ENCODE assay signal across 1 cellular context in the genomic region with DNA sequence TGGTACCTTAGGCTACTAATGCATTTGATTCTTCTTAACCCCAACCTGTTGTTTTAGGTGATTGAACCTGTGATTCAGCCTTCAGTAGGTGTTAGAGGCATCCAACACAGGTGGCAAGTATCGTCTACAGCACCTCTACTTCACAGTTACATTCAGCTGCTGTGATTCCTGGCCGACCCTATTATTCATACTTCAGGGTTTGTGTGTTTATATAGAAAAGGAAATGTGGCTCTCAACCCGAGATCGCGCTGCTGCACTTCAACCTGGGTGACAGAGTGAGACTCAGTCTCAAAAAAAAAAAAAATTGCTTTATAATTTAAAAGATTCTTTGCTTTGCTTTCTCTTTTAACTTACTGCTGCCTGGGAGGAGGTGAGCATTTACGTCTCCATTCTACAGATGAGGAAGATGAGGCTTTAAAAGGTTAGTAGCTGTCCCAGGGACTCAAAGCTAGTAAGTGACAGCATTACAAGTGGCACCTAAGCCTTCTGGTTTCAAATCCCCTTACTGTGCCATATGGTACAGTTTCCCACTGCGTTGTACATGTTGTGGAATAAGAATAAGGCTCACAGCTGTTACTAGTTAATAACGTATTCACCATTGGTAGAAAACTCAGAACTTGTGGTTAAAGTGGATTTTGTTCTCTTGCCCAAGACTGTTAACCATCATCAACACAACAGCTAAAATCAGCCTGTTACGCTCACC.
TF ChIP-seq lines count a peak whose summit lies in the region.

No MANE protein-coding gene starts in this region.

TF ChIP-seq in GM23338, 12 proteins besides CTCF, POLR2A, EP300 and RAD21 (continued from another document):
- TF ChIP-seq, protein P1, sequence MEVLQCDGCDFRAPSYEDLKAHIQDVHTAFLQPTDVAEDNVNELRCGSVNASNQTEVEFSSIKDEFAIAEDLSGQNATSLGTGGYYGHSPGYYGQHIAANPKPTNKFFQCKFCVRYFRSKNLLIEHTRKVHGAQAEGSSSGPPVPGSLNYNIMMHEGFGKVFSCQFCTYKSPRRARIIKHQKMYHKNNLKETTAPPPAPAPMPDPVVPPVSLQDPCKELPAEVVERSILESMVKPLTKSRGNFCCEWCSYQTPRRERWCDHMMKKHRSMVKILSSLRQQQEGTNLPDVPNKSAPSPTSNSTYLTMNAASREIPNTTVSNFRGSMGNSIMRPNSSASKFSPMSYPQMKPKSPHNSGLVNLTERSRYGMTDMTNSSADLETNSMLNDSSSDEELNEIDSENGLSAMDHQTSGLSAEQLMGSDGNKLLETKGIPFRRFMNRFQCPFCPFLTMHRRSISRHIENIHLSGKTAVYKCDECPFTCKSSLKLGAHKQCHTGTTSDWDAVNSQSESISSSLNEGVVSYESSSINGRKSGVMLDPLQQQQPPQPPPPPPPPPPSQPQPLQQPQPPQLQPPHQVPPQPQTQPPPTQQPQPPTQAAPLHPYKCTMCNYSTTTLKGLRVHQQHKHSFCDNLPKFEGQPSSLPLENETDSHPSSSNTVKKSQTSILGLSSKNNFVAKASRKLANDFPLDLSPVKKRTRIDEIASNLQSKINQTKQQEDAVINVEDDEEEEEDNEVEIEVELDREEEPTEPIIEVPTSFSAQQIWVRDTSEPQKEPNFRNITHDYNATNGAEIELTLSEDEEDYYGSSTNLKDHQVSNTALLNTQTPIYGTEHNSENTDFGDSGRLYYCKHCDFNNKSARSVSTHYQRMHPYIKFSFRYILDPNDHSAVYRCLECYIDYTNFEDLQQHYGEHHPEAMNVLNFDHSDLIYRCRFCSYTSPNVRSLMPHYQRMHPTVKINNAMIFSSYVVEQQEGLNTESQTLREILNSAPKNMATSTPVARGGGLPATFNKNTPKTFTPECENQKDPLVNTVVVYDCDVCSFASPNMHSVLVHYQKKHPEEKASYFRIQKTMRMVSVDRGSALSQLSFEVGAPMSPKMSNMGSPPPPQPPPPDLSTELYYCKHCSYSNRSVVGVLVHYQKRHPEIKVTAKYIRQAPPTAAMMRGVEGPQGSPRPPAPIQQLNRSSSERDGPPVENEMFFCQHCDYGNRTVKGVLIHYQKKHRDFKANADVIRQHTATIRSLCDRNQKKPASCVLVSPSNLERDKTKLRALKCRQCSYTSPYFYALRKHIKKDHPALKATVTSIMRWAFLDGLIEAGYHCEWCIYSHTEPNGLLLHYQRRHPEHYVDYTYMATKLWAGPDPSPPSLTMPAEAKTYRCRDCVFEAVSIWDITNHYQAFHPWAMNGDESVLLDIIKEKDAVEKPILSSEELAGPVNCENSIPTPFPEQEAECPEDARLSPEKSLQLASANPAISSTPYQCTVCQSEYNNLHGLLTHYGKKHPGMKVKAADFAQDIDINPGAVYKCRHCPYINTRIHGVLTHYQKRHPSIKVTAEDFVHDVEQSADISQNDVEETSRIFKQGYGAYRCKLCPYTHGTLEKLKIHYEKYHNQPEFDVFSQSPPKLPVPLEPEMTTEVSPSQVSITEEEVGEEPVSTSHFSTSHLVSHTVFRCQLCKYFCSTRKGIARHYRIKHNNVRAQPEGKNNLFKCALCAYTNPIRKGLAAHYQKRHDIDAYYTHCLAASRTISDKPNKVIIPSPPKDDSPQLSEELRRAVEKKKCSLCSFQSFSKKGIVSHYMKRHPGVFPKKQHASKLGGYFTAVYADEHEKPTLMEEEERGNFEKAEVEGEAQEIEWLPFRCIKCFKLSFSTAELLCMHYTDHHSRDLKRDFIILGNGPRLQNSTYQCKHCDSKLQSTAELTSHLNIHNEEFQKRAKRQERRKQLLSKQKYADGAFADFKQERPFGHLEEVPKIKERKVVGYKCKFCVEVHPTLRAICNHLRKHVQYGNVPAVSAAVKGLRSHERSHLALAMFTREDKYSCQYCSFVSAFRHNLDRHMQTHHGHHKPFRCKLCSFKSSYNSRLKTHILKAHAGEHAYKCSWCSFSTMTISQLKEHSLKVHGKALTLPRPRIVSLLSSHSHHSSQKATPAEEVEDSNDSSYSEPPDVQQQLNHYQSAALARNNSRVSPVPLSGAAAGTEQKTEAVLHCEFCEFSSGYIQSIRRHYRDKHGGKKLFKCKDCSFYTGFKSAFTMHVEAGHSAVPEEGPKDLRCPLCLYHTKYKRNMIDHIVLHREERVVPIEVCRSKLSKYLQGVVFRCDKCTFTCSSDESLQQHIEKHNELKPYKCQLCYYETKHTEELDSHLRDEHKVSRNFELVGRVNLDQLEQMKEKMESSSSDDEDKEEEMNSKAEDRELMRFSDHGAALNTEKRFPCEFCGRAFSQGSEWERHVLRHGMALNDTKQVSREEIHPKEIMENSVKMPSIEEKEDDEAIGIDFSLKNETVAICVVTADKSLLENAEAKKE (CRISPR knock-in tag; IDR thresholded peaks at IDR 0.05) = no peak
- TF ChIP-seq EZH2phosphoT487 (IDR thresholded peaks at IDR 0.05; ENCODE audit: unreplicated experiment) = no peak
- TF ChIP-seq, protein P2, sequence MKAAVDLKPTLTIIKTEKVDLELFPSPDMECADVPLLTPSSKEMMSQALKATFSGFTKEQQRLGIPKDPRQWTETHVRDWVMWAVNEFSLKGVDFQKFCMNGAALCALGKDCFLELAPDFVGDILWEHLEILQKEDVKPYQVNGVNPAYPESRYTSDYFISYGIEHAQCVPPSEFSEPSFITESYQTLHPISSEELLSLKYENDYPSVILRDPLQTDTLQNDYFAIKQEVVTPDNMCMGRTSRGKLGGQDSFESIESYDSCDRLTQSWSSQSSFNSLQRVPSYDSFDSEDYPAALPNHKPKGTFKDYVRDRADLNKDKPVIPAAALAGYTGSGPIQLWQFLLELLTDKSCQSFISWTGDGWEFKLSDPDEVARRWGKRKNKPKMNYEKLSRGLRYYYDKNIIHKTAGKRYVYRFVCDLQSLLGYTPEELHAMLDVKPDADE (IDR thresholded peaks at IDR 0.05) = no peak
- TF ChIP-seq STAT1 (IDR thresholded peaks at IDR 0.05; ENCODE audit: unreplicated experiment) = no peak
- TF ChIP-seq, protein P3, sequence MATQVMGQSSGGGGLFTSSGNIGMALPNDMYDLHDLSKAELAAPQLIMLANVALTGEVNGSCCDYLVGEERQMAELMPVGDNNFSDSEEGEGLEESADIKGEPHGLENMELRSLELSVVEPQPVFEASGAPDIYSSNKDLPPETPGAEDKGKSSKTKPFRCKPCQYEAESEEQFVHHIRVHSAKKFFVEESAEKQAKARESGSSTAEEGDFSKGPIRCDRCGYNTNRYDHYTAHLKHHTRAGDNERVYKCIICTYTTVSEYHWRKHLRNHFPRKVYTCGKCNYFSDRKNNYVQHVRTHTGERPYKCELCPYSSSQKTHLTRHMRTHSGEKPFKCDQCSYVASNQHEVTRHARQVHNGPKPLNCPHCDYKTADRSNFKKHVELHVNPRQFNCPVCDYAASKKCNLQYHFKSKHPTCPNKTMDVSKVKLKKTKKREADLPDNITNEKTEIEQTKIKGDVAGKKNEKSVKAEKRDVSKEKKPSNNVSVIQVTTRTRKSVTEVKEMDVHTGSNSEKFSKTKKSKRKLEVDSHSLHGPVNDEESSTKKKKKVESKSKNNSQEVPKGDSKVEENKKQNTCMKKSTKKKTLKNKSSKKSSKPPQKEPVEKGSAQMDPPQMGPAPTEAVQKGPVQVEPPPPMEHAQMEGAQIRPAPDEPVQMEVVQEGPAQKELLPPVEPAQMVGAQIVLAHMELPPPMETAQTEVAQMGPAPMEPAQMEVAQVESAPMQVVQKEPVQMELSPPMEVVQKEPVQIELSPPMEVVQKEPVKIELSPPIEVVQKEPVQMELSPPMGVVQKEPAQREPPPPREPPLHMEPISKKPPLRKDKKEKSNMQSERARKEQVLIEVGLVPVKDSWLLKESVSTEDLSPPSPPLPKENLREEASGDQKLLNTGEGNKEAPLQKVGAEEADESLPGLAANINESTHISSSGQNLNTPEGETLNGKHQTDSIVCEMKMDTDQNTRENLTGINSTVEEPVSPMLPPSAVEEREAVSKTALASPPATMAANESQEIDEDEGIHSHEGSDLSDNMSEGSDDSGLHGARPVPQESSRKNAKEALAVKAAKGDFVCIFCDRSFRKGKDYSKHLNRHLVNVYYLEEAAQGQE (IDR thresholded peaks at IDR 0.05; ENCODE audit: unreplicated experiment) = no peak
- TF ChIP-seq JUNB (IDR thresholded peaks at IDR 0.05; ENCODE audit: unreplicated experiment) = no peak
- no peak for TF ChIP-seq POLR2AphosphoS5 (IDR thresholded peaks at IDR 0.05; ENCODE audit: low read depth)
- no peak for TF ChIP-seq CREB1 (CRISPR knock-in tag; IDR thresholded peaks at IDR 0.05; ENCODE audit: low read depth)
